ENCODE assay signal across 39 cellular contexts in genomic region chr4:158530898-158531297, GRCh38. TPM values are rescaled to one million over a fixed set of nuclear protein-coding genes. Genes with fewer than 3 reads are reported as not detected.
"Had no signal": no experiment of that assay in that cellular context is flagged by ENCODE, and none has a peak within 500 bp of the region (broad histone marks: within the 10 kb centered on the region; RNA-seq: fewer than 3 reads in every experiment).

No MANE protein-coding gene starts in this region.

- H3K27me3 Mint-ChIP-seq: activated naive CD8-positive, alpha-beta T cell treated with anti-CD3 and anti-CD28 coated beads, Interleukin-2, amount 50 U/mL, for 24 hours; activated T-cell treated with anti-CD3 and anti-CD28 coated beads, Interleukin-2, amount 50 U/mL, for 24 hours had no signal

- H3K4me1 Mint-ChIP-seq: activated naive CD4-positive, alpha-beta T cell treated with anti-CD3 and anti-CD28 coated beads, Interleukin-2, amount 10 ng/mL, durations not matched to agents 7 days and 5 days; activated naive CD4-positive, alpha-beta T cell treated with anti-CD3 and anti-CD28 coated beads, Interleukin-2, amount 50 U/mL, for 24 hours; brain; central memory CD8-positive, alpha-beta T cell had no signal

- H3K27ac ChIP-seq: cardiac muscle cell, VCaP had no signal

- H3K27ac Mint-ChIP-seq: activated CD4-positive, alpha-beta memory T cell treated with anti-CD3 and anti-CD28 coated beads, Interleukin-2, amount 10 ng/mL, durations not matched to agents 7 days and 5 days; activated CD4-positive, alpha-beta T cell treated with anti-CD3 and anti-CD28 coated beads for 36 hours; activated CD4-positive, alpha-beta T cell treated with anti-CD3 and anti-CD28 coated beads, Interleukin-2, amount 10 ng/mL, durations not matched to agents 7 days and 5 days; activated CD8-positive, alpha-beta T cell treated with anti-CD3 and anti-CD28 coated beads, Interleukin-2, amount 10 ng/mL, durations not matched to agents 7 days and 5 days; activated naive CD4-positive, alpha-beta T cell treated with anti-CD3 and anti-CD28 coated beads, Interleukin-2, amount 10 ng/mL, durations not matched to agents 7 days and 5 days; activated naive CD4-positive, alpha-beta T cell treated with anti-CD3 and anti-CD28 coated beads, Interleukin-2, amount 50 U/mL, for 24 hours; activated naive CD8-positive, alpha-beta T cell; activated naive CD8-positive, alpha-beta T cell treated with anti-CD3 and anti-CD28 coated beads, Interleukin-2, amount 10 ng/mL, durations not matched to agents 7 days and 5 days; activated naive CD8-positive, alpha-beta T cell treated with anti-CD3 and anti-CD28 coated beads, Interleukin-2, amount 50 U/mL, for 24 hours; activated T-cell treated with anti-CD3 and anti-CD28 coated beads, Interleukin-2, amount 50 U/mL, for 24 hours; activated T-helper 2 cell treated with anti-CD3 and anti-CD28 coated beads, Interferon-gamma antibody, Interleukin-2, Interleukin-4, amounts not matched to agents 10 μg/mL and 5 μg/mL and 100 μg/mL, durations not matched to agents 14 hours and 24 hours and 36 hours; brain; T-helper 1 cell treated with Interleukin-12 subunit alpha and Interleukin-12 subunit beta and Interleukin-4 antibody, amounts not matched to agents 30 μg/mL and 1 μg/mL, for 36 hours; T-helper 2 cell treated with Interferon-gamma antibody and Interleukin-4, amounts not matched to agents 5 μg/mL and 100 μg/mL, for 36 hours had no signal

- H3K4me1 ChIP-seq: ascending aorta had no signal

- DNase-seq: activated CD4-positive, alpha-beta memory T cell treated with anti-CD3 and anti-CD28 coated beads, Interleukin-2, amount 10 ng/mL, durations not matched to agents 7 days and 5 days; activated CD4-positive, alpha-beta T cell treated with anti-CD3 and anti-CD28 coated beads for 1 hour; activated CD4-positive, alpha-beta T cell treated with anti-CD3 and anti-CD28 coated beads for 36 hours; activated CD4-positive, alpha-beta T cell treated with anti-CD3 and anti-CD28 coated beads for 48 hours; activated CD4-positive, alpha-beta T cell treated with anti-CD3 and anti-CD28 coated beads, Interleukin-2, amount 10 ng/mL, durations not matched to agents 7 days and 5 days; activated CD4-positive, alpha-beta T cell treated with anti-CD3 and anti-CD28 coated beads, Interleukin-2, amount 50 U/mL, for 48 hours; activated CD4-positive, CD25-positive, alpha-beta regulatory T cell; activated CD8-positive, alpha-beta memory T cell treated with anti-CD3 and anti-CD28 coated beads for 24 hours; activated CD8-positive, alpha-beta memory T cell treated with anti-CD3 and anti-CD28 coated beads, Interleukin-2, amount 10 ng/mL, durations not matched to agents 7 days and 5 days; activated CD8-positive, alpha-beta memory T cell treated with anti-CD3 and anti-CD28 coated beads, Interleukin-2, amount 50 U/mL, for 48 hours; activated CD8-positive, alpha-beta T cell treated with anti-CD3 and anti-CD28 coated beads, Interleukin-2, amount 10 ng/mL, durations not matched to agents 7 days and 5 days; activated effector memory CD4-positive, alpha-beta T cell treated with Interleukin-2 at 50 U/mL for 16 hours; activated gamma-delta T cell; activated naive CD4-positive, alpha-beta T cell treated with anti-CD3 and anti-CD28 coated beads, Interleukin-2, amount 10 ng/mL, durations not matched to agents 7 days and 5 days; activated naive CD4-positive, alpha-beta T cell treated with Interleukin-2 at 50 U/mL for 16 hours; activated naive CD8-positive, alpha-beta T cell treated with anti-CD3 and anti-CD28 coated beads, Interleukin-2, amount 10 ng/mL, durations not matched to agents 7 days and 5 days; activated naive CD8-positive, alpha-beta T cell treated with anti-CD3 and anti-CD28 coated beads, Interleukin-2, amount 50 U/mL, for 24 hours; activated T-cell treated with anti-CD3 and anti-CD28 coated beads, Interleukin-2, amount 50 U/mL, for 24 hours; activated T-cell treated with anti-CD3 and anti-CD28 coated beads, Interleukin-2, amount 50 U/mL, for 48 hours; amygdala; anterior cingulate cortex; caudate nucleus; cerebellar nuclear complex; T-helper 2 cell; T-helper 9 cell had no signal

- H3K36me3 ChIP-seq: ascending aorta, cardiac muscle cell had no signal

- H3K9me3 Mint-ChIP-seq: activated CD4-positive, alpha-beta T cell treated with anti-CD3 and anti-CD28 coated beads, Interleukin-2, amount 10 ng/mL, durations not matched to agents 7 days and 5 days; activated naive CD4-positive, alpha-beta T cell treated with anti-CD3 and anti-CD28 coated beads, Interleukin-2, amount 10 ng/mL, durations not matched to agents 7 days and 5 days; brain; T-helper 1 cell treated with Interleukin-12 subunit alpha and Interleukin-12 subunit beta and Interleukin-4 antibody, amounts not matched to agents 30 μg/mL and 1 μg/mL, for 36 hours had no signal

- H3K27me3 ChIP-seq: ascending aorta, cardiac muscle cell had no signal

- H3K36me3 Mint-ChIP-seq: activated CD8-positive, alpha-beta memory T cell treated with anti-CD3 and anti-CD28 coated beads, Interleukin-2, amount 10 ng/mL, durations not matched to agents 7 days and 5 days; activated naive CD4-positive, alpha-beta T cell treated with anti-CD3 and anti-CD28 coated beads, Interleukin-2, amount 10 ng/mL, durations not matched to agents 7 days and 5 days; activated naive CD4-positive, alpha-beta T cell treated with anti-CD3 and anti-CD28 coated beads, Interleukin-2, amount 50 U/mL, for 24 hours; activated naive CD8-positive, alpha-beta T cell; activated naive CD8-positive, alpha-beta T cell treated with anti-CD3 and anti-CD28 coated beads, Interleukin-2, amount 10 ng/mL, durations not matched to agents 7 days and 5 days; brain had no signal

- H3K9me3 ChIP-seq: ascending aorta had no signal

- H3K4me3 ChIP-seq: ascending aorta, cardiac muscle cell had no signal

- FAIRE-seq: bronchial epithelial cell, TTC549 had no signal

- H3K4me3 Mint-ChIP-seq: activated CD4-positive, alpha-beta memory T cell treated with anti-CD3 and anti-CD28 coated beads, Interleukin-2, amount 10 ng/mL, durations not matched to agents 7 days and 5 days; activated CD4-positive, alpha-beta T cell treated with anti-CD3 and anti-CD28 coated beads for 36 hours; activated CD4-positive, alpha-beta T cell treated with anti-CD3 and anti-CD28 coated beads, Interleukin-2, amount 10 ng/mL, durations not matched to agents 7 days and 5 days; activated CD8-positive, alpha-beta memory T cell treated with anti-CD3 and anti-CD28 coated beads, Interleukin-2, amount 10 ng/mL, durations not matched to agents 7 days and 5 days; activated CD8-positive, alpha-beta T cell treated with anti-CD3 and anti-CD28 coated beads, Interleukin-2, amount 10 ng/mL, durations not matched to agents 7 days and 5 days; activated naive CD4-positive, alpha-beta T cell treated with anti-CD3 and anti-CD28 coated beads, Interleukin-2, amount 10 ng/mL, durations not matched to agents 7 days and 5 days; activated naive CD4-positive, alpha-beta T cell treated with anti-CD3 and anti-CD28 coated beads, Interleukin-2, amount 50 U/mL, for 24 hours; activated naive CD8-positive, alpha-beta T cell; activated naive CD8-positive, alpha-beta T cell treated with anti-CD3 and anti-CD28 coated beads, Interleukin-2, amount 10 ng/mL, durations not matched to agents 7 days and 5 days; activated naive CD8-positive, alpha-beta T cell treated with anti-CD3 and anti-CD28 coated beads, Interleukin-2, amount 50 U/mL, for 24 hours; activated T-cell treated with anti-CD3 and anti-CD28 coated beads, Interleukin-2, amount 50 U/mL, for 24 hours; brain; central memory CD8-positive, alpha-beta T cell; T-helper 1 cell treated with Interleukin-12 subunit alpha and Interleukin-12 subunit beta and Interleukin-4 antibody, amounts not matched to agents 30 μg/mL and 1 μg/mL, for 36 hours; T-helper 2 cell treated with Interferon-gamma antibody and Interleukin-4, amounts not matched to agents 5 μg/mL and 100 μg/mL, for 36 hours had no signal

- ATAC-seq: activated CD4-positive, alpha-beta T cell treated with anti-CD3 and anti-CD28 coated beads for 36 hours; activated CD4-positive, CD25-positive, alpha-beta regulatory T cell treated with anti-CD3 and anti-CD28 coated beads, Interleukin-2, amount 50 U/mL, for 24 hours; activated CD8-positive, alpha-beta memory T cell treated with anti-CD3 and anti-CD28 coated beads, Interleukin-2, amount 10 ng/mL, durations not matched to agents 7 days and 5 days; activated CD8-positive, alpha-beta T cell treated with anti-CD3 and anti-CD28 coated beads, Interleukin-2, amount 10 ng/mL, durations not matched to agents 7 days and 5 days; activated naive CD8-positive, alpha-beta T cell treated with anti-CD3 and anti-CD28 coated beads, Interleukin-2, amount 50 U/mL, for 24 hours had no signal

RNA-seq across cellular contexts. Expression of gene RXFP1, which starts 9.2 kb away (rescaled TPM):
- total RNA-seq: activated CD4-positive, alpha-beta memory T cell treated with anti-CD3 and anti-CD28 coated beads, Interleukin-2, amount 10 ng/mL, durations not matched to agents 7 days and 5 days; activated CD4-positive, alpha-beta T cell treated with anti-CD3 and anti-CD28 coated beads for 36 hours; activated CD4-positive, alpha-beta T cell treated with anti-CD3 and anti-CD28 coated beads, Interleukin-2, amount 10 ng/mL, durations not matched to agents 7 days and 5 days; activated CD8-positive, alpha-beta memory T cell treated with anti-CD3 and anti-CD28 coated beads, Interleukin-2, amount 10 ng/mL, durations not matched to agents 7 days and 5 days; activated CD8-positive, alpha-beta T cell treated with anti-CD3 and anti-CD28 coated beads, Interleukin-2, amount 10 ng/mL, durations not matched to agents 7 days and 5 days; activated naive CD8-positive, alpha-beta T cell treated with anti-CD3 and anti-CD28 coated beads, Interleukin-2, amount 10 ng/mL, durations not matched to agents 7 days and 5 days; activated T-helper 2 cell treated with anti-CD3 and anti-CD28 coated beads, Interferon-gamma antibody, Interleukin-2, Interleukin-4, amounts not matched to agents 10 μg/mL and 5 μg/mL and 100 μg/mL, durations not matched to agents 14 hours and 24 hours and 36 hours; cardiac muscle cell; chondrocyte had no signal
- polyA plus RNA-seq: cardiac muscle cell had no signal
